Comparison of ENCODE assay signal across 2 cellular contexts in genomic region chr18:3552305-3552704, GRCh38.
TF ChIP-seq lines count a peak whose summit lies in the region.

No MANE protein-coding gene starts in this region.

TF ChIP-seq in H1, 55 proteins besides CTCF, POLR2A, EP300 and RAD21:
- TF ChIP-seq ZNF274 (IDR thresholded peaks at IDR 0.05; ENCODE audit: borderline replicate concordance, extremely low read depth, low read length), result no peak
- TF ChIP-seq ASH2L (IDR thresholded peaks at IDR 0.05; ENCODE audit: low read length), result no peak
- no peak for TF ChIP-seq TCF12 (IDR thresholded peaks at IDR 0.05; ENCODE audit: low read depth, low read length)
- no peak for TF ChIP-seq KDM1A (IDR thresholded peaks at IDR 0.05; ENCODE audit: borderline replicate concordance, low read length)
- TF ChIP-seq TBP (IDR thresholded peaks at IDR 0.05; ENCODE audit: low read depth, low read length), result no peak
- TF ChIP-seq KDM4A (IDR thresholded peaks at IDR 0.05; ENCODE audit: low read depth, low read length, severe bottlenecking), result no peak
- no peak for TF ChIP-seq SIX5 (IDR thresholded peaks at IDR 0.05; ENCODE audit: low read depth, low read length)
- TF ChIP-seq SP4 (IDR thresholded peaks at IDR 0.05; ENCODE audit: low read length), result no peak
- no peak for TF ChIP-seq JUND (IDR thresholded peaks at IDR 0.05; ENCODE audit: low read length)
- TF ChIP-seq SAP30 (IDR thresholded peaks at IDR 0.05; ENCODE audit: insufficient read depth, insufficient replicate concordance, low read length), result no peak
- no peak for TF ChIP-seq CBX8 (IDR thresholded peaks at IDR 0.05; ENCODE audit: borderline replicate concordance, low read depth, low read length)
TF ChIP-seq in H1: peak in this region for 0.

TF ChIP-seq in SK-N-SH, 30 proteins besides CTCF, POLR2A, EP300 and RAD21:
- TF ChIP-seq MXI1 (IDR thresholded peaks at IDR 0.05; ENCODE audit: low read depth, low read length), result no peak
TF ChIP-seq in SK-N-SH: peak in this region for 0.
